ENCODE assay signal across 29 cellular contexts in genomic region chr10:77800320-77800719, GRCh38.
"Had no signal": no experiment of that assay in that cellular context is flagged by ENCODE, and none has a peak within 500 bp of the region (broad histone marks: within the 10 kb centered on the region; RNA-seq: fewer than 3 reads in every experiment).

No MANE protein-coding gene starts in this region.

- H3K9me3 Mint-ChIP-seq: activated naive CD8-positive, alpha-beta T cell treated with anti-CD3 and anti-CD28 coated beads for 36 hours; brain; dendritic cell treated with granulocyte-macrophage colony-stimulating factor and Interleukin-4, amounts not matched to agents 40 ng/mL and 50 ng/mL, for 4 days had no signal

- H3K9me3 ChIP-seq: adrenal gland, ascending aorta, esophagus squamous epithelium, heart right ventricle, ovary, prostate gland, sigmoid colon, suprapubic skin, tibial artery, upper lobe of right lung had no signal

- ATAC-seq: heart right ventricle, left lobe of liver, upper lobe of right lung had no signal

- H3K4me1 ChIP-seq: ascending aorta, heart right ventricle, sigmoid colon, suprapubic skin, tibial artery, upper lobe of right lung had no signal

- H3K4me1 Mint-ChIP-seq: brain had no signal

- H3K36me3 Mint-ChIP-seq: activated naive CD8-positive, alpha-beta T cell treated with anti-CD3 and anti-CD28 coated beads for 36 hours had no signal

- H3K27me3 ChIP-seq: adrenal gland, ascending aorta, esophagus squamous epithelium, heart right ventricle, ovary, sigmoid colon, suprapubic skin, tibial artery, upper lobe of right lung had no signal

- H3K27me3 Mint-ChIP-seq: brain; dendritic cell treated with granulocyte-macrophage colony-stimulating factor and Interleukin-4, amounts not matched to agents 40 ng/mL and 50 ng/mL, for 4 days had no signal

- H3K36me3 ChIP-seq: ovary had no signal

- DNase-seq: activated CD4-positive, alpha-beta T cell treated with anti-CD3 and anti-CD28 coated beads for 4 hours; activated CD4-positive, alpha-beta T cell treated with anti-CD3 and anti-CD28 coated beads, Interleukin-2, amount 50 U/mL, for 4 hours; activated CD8-positive, alpha-beta memory T cell treated with anti-CD3 and anti-CD28 coated beads for 24 hours; activated naive CD4-positive, alpha-beta T cell; activated naive CD8-positive, alpha-beta T cell treated with anti-CD3 and anti-CD28 coated beads for 36 hours; caudate nucleus; effector CD4-positive, alpha-beta T cell; esophagus squamous epithelium; foreskin melanocyte; heart right ventricle; kidney glomerular epithelial cell; mammary epithelial cell; ovary; retina; small intestine; stimulated activated CD4-positive, alpha-beta T cell treated with anti-CD3 and anti-CD28 coated beads, Interleukin-1b, Interleukin-23, amount 100 ng/mL, for 48 hours; stimulated activated naive CD4-positive, alpha-beta T cell; T-helper 1 cell; upper lobe of right lung had no signal

- H3K27ac ChIP-seq: ascending aorta, epithelial cell of prostate, esophagus squamous epithelium, heart right ventricle, ovary, prostate gland, sigmoid colon, suprapubic skin, tibial artery, upper lobe of right lung had no signal

- H3K4me3 ChIP-seq: adrenal gland, ascending aorta, esophagus squamous epithelium, heart right ventricle, ovary, prostate gland, sigmoid colon, suprapubic skin, tibial artery, upper lobe of right lung had no signal

- H3K4me3 Mint-ChIP-seq: brain; dendritic cell treated with granulocyte-macrophage colony-stimulating factor and Interleukin-4, amounts not matched to agents 40 ng/mL and 50 ng/mL, for 4 days had no signal

- H3K27ac Mint-ChIP-seq: activated naive CD8-positive, alpha-beta T cell treated with anti-CD3 and anti-CD28 coated beads for 36 hours; dendritic cell treated with granulocyte-macrophage colony-stimulating factor and Interleukin-4, amounts not matched to agents 40 ng/mL and 50 ng/mL, for 4 days had no signal
